In genomic region chr6:44257753-44258324, GRCh38 we compare ENCODE assay signal across 1 cellular context.
TF ChIP-seq lines count a peak whose summit lies in the region.

No MANE protein-coding gene starts in this region.

TF ChIP-seq in K562, 482 proteins besides CTCF, POLR2A, EP300 and RAD21 (continued from another document and continues in another):
- no peak for TF ChIP-seq PCBP2 (IDR thresholded peaks at IDR 0.05; ENCODE audit: low read depth, low read length, poor library complexity, severe bottlenecking)
- TF ChIP-seq SREBF1 (IDR thresholded peaks at IDR 0.05; ENCODE audit: borderline replicate concordance, low read depth, low read length) = no peak
- TF ChIP-seq FOS (IDR thresholded peaks at IDR 0.05; ENCODE audit: extremely low read depth, insufficient read length) = no peak
- TF ChIP-seq SRF (CRISPR knock-in tag; IDR thresholded peaks at IDR 0.05) = no peak
- no peak for TF ChIP-seq MCM7 (IDR thresholded peaks at IDR 0.05)
- TF ChIP-seq STAT5B (CRISPR knock-in tag; IDR thresholded peaks at IDR 0.05) = no peak
- no peak for TF ChIP-seq PHTF2 (CRISPR knock-in tag; IDR thresholded peaks at IDR 0.05)
- no peak for TF ChIP-seq ZNF77 (CRISPR knock-in tag; IDR thresholded peaks at IDR 0.05)
- no peak for TF ChIP-seq ZNF316 (IDR thresholded peaks at IDR 0.05)
- TF ChIP-seq MIER1 (IDR thresholded peaks at IDR 0.05; ENCODE audit: low read depth) = 0 out of 2 replicates have a peak, but pooled peaks have one; percentile 16
- no peak for TF ChIP-seq CHD1 (IDR thresholded peaks at IDR 0.05; ENCODE audit: low read length)
- TF ChIP-seq ZNF507 (tag; conservative IDR thresholded peaks at IDR 0.05) = no peak
- no peak for TF ChIP-seq ZNF347 (CRISPR knock-in tag; IDR thresholded peaks at IDR 0.05; ENCODE audit: low read depth)
- TF ChIP-seq POLR3G (IDR thresholded peaks at IDR 0.05; ENCODE audit: extremely low read depth, insufficient read length, insufficient replicate concordance) = no peak
- TF ChIP-seq POLR3A (IDR thresholded peaks at IDR 0.05; ENCODE audit: borderline replicate concordance, extremely low read depth, insufficient read depth, insufficient read length) = no peak
- no peak for TF ChIP-seq KDM1A (IDR thresholded peaks at IDR 0.05)
- TF ChIP-seq HCFC1 (IDR thresholded peaks at IDR 0.05; ENCODE audit: low read depth, low read length) = no peak
- TF ChIP-seq ZNF668 (CRISPR knock-in tag; IDR thresholded peaks at IDR 0.05) = no peak
- TF ChIP-seq ZNF217 (CRISPR knock-in tag; IDR thresholded peaks at IDR 0.05) = no peak
- peak; percentile 26; the same call in 1 of the 2 replicates for TF ChIP-seq STAT6 (CRISPR knock-in tag; IDR thresholded peaks at IDR 0.05)
- no peak for TF ChIP-seq ZNF696 (CRISPR knock-in tag; conservative IDR thresholded peaks at IDR 0.05)
- TF ChIP-seq FOXJ3 (CRISPR knock-in tag; IDR thresholded peaks at IDR 0.05) = no peak
- TF ChIP-seq ZNF511 (CRISPR knock-in tag; IDR thresholded peaks at IDR 0.05) = no peak
- TF ChIP-seq SRSF9 (IDR thresholded peaks at IDR 0.05; ENCODE audit: borderline replicate concordance, low read depth, low read length) = no peak
- no peak for TF ChIP-seq RBBP5 (IDR thresholded peaks at IDR 0.05; ENCODE audit: borderline replicate concordance, insufficient read depth, low read length, poor library complexity, severe bottlenecking)
- no peak for TF ChIP-seq THRAP3 (IDR thresholded peaks at IDR 0.05; ENCODE audit: borderline replicate concordance)
- no peak for TF ChIP-seq GTF3C2 (IDR thresholded peaks at IDR 0.05; ENCODE audit: borderline replicate concordance, extremely low read depth, insufficient read length)
- TF ChIP-seq ELF2 (CRISPR knock-in tag; IDR thresholded peaks at IDR 0.05) = no peak
- TF ChIP-seq ZNF280A (IDR thresholded peaks at IDR 0.05; ENCODE audit: low read depth, partially characterized antibody) = no peak
- no peak for TF ChIP-seq ZNF212 (CRISPR knock-in tag; IDR thresholded peaks at IDR 0.05)
- no peak for TF ChIP-seq ZNF239 (CRISPR knock-in tag; IDR thresholded peaks at IDR 0.05)
- no peak for TF ChIP-seq SP1 (CRISPR knock-in tag; IDR thresholded peaks at IDR 0.05)
- peak; percentile 86 for TF ChIP-seq EGR1 (conservative IDR thresholded peaks at IDR 0.05)
- no peak for TF ChIP-seq SAFB2 (IDR thresholded peaks at IDR 0.05; ENCODE audit: borderline replicate concordance, low read depth, low read length, severe bottlenecking)
- 0 out of 2 replicates have a peak, but pooled peaks have one; percentile 45 for TF ChIP-seq NKRF (IDR thresholded peaks at IDR 0.05; ENCODE audit: borderline replicate concordance)
- peak; percentile 23; the same call in 1 of the 2 replicates for TF ChIP-seq SMARCA5 (IDR thresholded peaks at IDR 0.05)
- no peak for TF ChIP-seq XRCC4 (IDR thresholded peaks at IDR 0.05; ENCODE audit: extremely low read depth, insufficient read depth, insufficient read length)
- TF ChIP-seq NCOA6 (IDR thresholded peaks at IDR 0.05) = no peak
- TF ChIP-seq ZNF232 (CRISPR knock-in tag; IDR thresholded peaks at IDR 0.05) = 0 out of 2 replicates have a peak, but pooled peaks have one; percentile 21
- no peak for TF ChIP-seq GATAD2B (IDR thresholded peaks at IDR 0.05; ENCODE audit: borderline replicate concordance)
- no peak for TF ChIP-seq ZSCAN29 (IDR thresholded peaks at IDR 0.05)
- no peak for TF ChIP-seq ZNF583 (CRISPR knock-in tag; IDR thresholded peaks at IDR 0.05)
- TF ChIP-seq ZNF445 (CRISPR knock-in tag; IDR thresholded peaks at IDR 0.05; ENCODE audit: low read depth) = no peak
- TF ChIP-seq ZNF134 (CRISPR knock-in tag; conservative IDR thresholded peaks at IDR 0.05) = no peak
- TF ChIP-seq SMAD1 (IDR thresholded peaks at IDR 0.05; ENCODE audit: low read depth, low read length, partially characterized antibody) = peak; percentile 22
- no peak for TF ChIP-seq ETS1 (conservative IDR thresholded peaks at IDR 0.05; ENCODE audit: control insufficient read depth, low read depth, low read length)
- peak; percentile 42 for TF ChIP-seq BRD9 (IDR thresholded peaks at IDR 0.05; ENCODE audit: low read depth, partially characterized antibody)
- no peak; the same call in 1 of the 2 replicates for TF ChIP-seq ZNF398 (CRISPR knock-in tag; IDR thresholded peaks at IDR 0.05)
- TF ChIP-seq RAD51 (IDR thresholded peaks at IDR 0.05; ENCODE audit: borderline replicate concordance, low read depth) = no peak
- no peak for TF ChIP-seq PTRF (tag; IDR thresholded peaks at IDR 0.05)
- peak; percentile 30; the same call in 1 of the 2 replicates for TF ChIP-seq FOXP4 (CRISPR knock-in tag; IDR thresholded peaks at IDR 0.05; ENCODE audit: borderline replicate concordance)
- no peak for TF ChIP-seq ESRRB (CRISPR knock-in tag; IDR thresholded peaks at IDR 0.05; ENCODE audit: borderline replicate concordance)
- TF ChIP-seq TAF1 (IDR thresholded peaks at IDR 0.05; ENCODE audit: control insufficient read depth, extremely low read depth, insufficient read depth, low read length, severe bottlenecking) = no peak
- no peak for TF ChIP-seq CCAR2 (IDR thresholded peaks at IDR 0.05; ENCODE audit: low read depth, low read length)
- no peak for TF ChIP-seq MYNN (IDR thresholded peaks at IDR 0.05)
- TF ChIP-seq MYNN (CRISPR knock-in tag; IDR thresholded peaks at IDR 0.05) = no peak
- no peak for TF ChIP-seq CHD2 (IDR thresholded peaks at IDR 0.05; ENCODE audit: low read depth, low read length)
- no peak; the same call in 1 of the 2 replicates for TF ChIP-seq IRF1 (CRISPR knock-in tag; IDR thresholded peaks at IDR 0.05; ENCODE audit: borderline replicate concordance)
- TF ChIP-seq ERF (CRISPR knock-in tag; IDR thresholded peaks at IDR 0.05) = 0 out of 2 replicates have a peak, but pooled peaks have one; percentile 35
- no peak for TF ChIP-seq HOXB6 (CRISPR knock-in tag; IDR thresholded peaks at IDR 0.05; ENCODE audit: borderline replicate concordance)
